15 cellular contexts compared by ENCODE assay signal in the genomic region with DNA sequence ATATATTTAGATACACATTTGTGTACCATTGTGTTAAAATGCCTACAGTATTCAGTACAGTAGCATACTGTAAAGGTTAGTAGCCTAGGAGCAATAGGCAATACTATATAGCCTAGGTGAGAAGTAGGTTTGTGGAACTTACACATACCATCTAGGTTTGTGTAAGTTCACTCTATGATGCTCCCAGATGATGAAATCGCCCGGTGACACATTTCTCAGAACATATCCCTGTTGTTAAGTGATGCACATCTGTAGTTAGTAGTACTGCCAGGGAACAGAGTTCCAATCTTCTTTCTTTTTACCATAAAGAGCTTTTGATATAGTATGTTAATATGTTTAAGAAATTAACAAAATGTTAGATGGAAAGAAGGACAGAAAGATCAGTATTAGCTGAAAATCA.
"Had no signal": no experiment of that assay in that cellular context is flagged by ENCODE, and none has a peak within 500 bp of the region (broad histone marks: within the 10 kb centered on the region; RNA-seq: fewer than 3 reads in every experiment).

No MANE protein-coding gene starts in this region.

- H3K27ac Mint-ChIP-seq: activated CD4-positive, alpha-beta memory T cell treated with anti-CD3 and anti-CD28 coated beads for 36 hours; naive B cell; stimulated activated naive B cell treated with anti-CD40 and anti-IgM and Interleukin-4, amounts not matched to agents 10 μg/mL and 1 μg/mL and 100 μg/mL, for 72 hours had no signal

- ATAC-seq: left cardiac atrium; lower lobe of right lung; pancreas; stimulated activated naive B cell treated with anti-CD40 and anti-IgM and Interleukin-4, amounts not matched to agents 10 μg/mL and 1 μg/mL and 100 μg/mL, for 72 hours had no signal

- H3K4me1 Mint-ChIP-seq: naive B cell; stimulated activated naive B cell treated with anti-CD40 and anti-IgM and Interleukin-4, amounts not matched to agents 10 μg/mL and 1 μg/mL and 100 μg/mL, for 72 hours had no signal

- DNase-seq: activated CD4-positive, alpha-beta memory T cell treated with anti-CD3 and anti-CD28 coated beads for 36 hours; activated CD4-positive, CD25-positive, alpha-beta regulatory T cell treated with anti-CD3 and anti-CD28 coated beads, Interleukin-2, amount 50 U/mL, for 72 hours; activated gamma-delta T cell treated with Interleukin-2 at 50 U/mL for 16 hours; activated T-cell treated with anti-CD3 and anti-CD28 coated beads, Interleukin-2, amount 50 U/mL, for 72 hours; central memory CD4-positive, alpha-beta T cell; dermis blood vessel endothelial cell; endodermal cell; left cardiac atrium; lower lobe of right lung; naive B cell; pancreas; stimulated activated naive B cell treated with anti-CD40 and anti-IgM and Interleukin-4, amounts not matched to agents 10 μg/mL and 1 μg/mL and 100 μg/mL, for 72 hours had no signal

- H3K4me3 ChIP-seq: esophagus muscularis mucosa, lower lobe of right lung, pancreas, tibial nerve, vagina had no signal

- H3K9me3 Mint-ChIP-seq: activated CD4-positive, alpha-beta memory T cell treated with anti-CD3 and anti-CD28 coated beads for 36 hours; activated T-cell treated with anti-CD3 and anti-CD28 coated beads, Interleukin-2, amount 50 U/mL, for 72 hours; endodermal cell; naive B cell; stimulated activated naive B cell treated with anti-CD40 and anti-IgM and Interleukin-4, amounts not matched to agents 10 μg/mL and 1 μg/mL and 100 μg/mL, for 72 hours had no signal

- H3K4me3 Mint-ChIP-seq: activated CD4-positive, alpha-beta memory T cell treated with anti-CD3 and anti-CD28 coated beads for 36 hours; activated T-cell treated with anti-CD3 and anti-CD28 coated beads, Interleukin-2, amount 50 U/mL, for 72 hours; endodermal cell; naive B cell; stimulated activated naive B cell treated with anti-CD40 and anti-IgM and Interleukin-4, amounts not matched to agents 10 μg/mL and 1 μg/mL and 100 μg/mL, for 72 hours had no signal

- H3K9me3 ChIP-seq: esophagus muscularis mucosa, lower lobe of right lung, pancreas, tibial nerve, vagina had no signal

- H3K27me3 Mint-ChIP-seq: activated CD4-positive, alpha-beta memory T cell treated with anti-CD3 and anti-CD28 coated beads for 36 hours; naive B cell; stimulated activated naive B cell treated with anti-CD40 and anti-IgM and Interleukin-4, amounts not matched to agents 10 μg/mL and 1 μg/mL and 100 μg/mL, for 72 hours had no signal

- H3K27ac ChIP-seq: esophagus muscularis mucosa, lower lobe of right lung, pancreas, tibial nerve, vagina had no signal

- H3K4me1 ChIP-seq: esophagus muscularis mucosa, lower lobe of right lung, pancreas, tibial nerve, vagina had no signal

- H3K27me3 ChIP-seq: esophagus muscularis mucosa, pancreas, tibial nerve, vagina had no signal
